ENCODE assay signal across 1 cellular context in the genomic region with DNA sequence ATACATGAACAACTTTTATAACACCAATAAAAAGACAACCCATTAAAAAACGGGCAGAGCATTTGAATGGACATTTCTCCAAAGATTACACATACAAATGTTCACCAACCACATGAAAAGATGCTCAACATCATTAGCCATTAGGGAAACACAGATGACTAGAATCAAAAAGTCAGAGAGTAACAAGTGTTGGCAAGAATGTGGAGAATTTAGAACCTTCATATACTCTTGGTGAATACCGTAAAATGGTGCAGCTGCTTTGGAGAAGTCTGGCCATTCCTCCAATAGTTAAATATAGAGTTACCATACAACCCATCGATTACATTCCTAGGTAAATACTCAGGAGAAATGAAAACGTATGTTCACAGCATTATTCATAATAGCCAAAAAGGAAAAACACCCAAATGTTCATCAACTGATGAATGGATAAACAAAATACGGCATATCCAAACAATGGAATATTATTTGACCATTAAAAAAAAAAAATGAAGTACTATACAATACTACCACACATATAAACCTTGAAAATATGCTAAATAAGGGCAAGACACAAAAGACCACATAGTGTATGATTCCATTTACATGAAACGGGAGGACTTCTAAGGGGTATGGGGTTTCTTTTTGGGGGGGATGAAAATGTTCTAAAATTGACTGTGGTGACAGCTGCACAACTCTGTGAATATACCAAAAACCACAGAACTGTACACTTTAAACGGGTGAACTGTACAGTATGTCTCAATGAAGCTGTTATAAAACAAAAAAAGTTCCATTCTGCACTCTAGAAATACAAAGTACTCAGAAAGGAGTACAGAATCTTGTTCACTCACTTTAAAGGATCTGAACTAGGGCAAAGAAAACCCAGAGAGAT.
TF ChIP-seq lines count a peak whose summit lies in the region.

No MANE protein-coding gene starts in this region.

TF ChIP-seq in GM23338, 12 proteins besides CTCF, POLR2A, EP300 and RAD21 (continued from another document):
- TF ChIP-seq, protein P1, sequence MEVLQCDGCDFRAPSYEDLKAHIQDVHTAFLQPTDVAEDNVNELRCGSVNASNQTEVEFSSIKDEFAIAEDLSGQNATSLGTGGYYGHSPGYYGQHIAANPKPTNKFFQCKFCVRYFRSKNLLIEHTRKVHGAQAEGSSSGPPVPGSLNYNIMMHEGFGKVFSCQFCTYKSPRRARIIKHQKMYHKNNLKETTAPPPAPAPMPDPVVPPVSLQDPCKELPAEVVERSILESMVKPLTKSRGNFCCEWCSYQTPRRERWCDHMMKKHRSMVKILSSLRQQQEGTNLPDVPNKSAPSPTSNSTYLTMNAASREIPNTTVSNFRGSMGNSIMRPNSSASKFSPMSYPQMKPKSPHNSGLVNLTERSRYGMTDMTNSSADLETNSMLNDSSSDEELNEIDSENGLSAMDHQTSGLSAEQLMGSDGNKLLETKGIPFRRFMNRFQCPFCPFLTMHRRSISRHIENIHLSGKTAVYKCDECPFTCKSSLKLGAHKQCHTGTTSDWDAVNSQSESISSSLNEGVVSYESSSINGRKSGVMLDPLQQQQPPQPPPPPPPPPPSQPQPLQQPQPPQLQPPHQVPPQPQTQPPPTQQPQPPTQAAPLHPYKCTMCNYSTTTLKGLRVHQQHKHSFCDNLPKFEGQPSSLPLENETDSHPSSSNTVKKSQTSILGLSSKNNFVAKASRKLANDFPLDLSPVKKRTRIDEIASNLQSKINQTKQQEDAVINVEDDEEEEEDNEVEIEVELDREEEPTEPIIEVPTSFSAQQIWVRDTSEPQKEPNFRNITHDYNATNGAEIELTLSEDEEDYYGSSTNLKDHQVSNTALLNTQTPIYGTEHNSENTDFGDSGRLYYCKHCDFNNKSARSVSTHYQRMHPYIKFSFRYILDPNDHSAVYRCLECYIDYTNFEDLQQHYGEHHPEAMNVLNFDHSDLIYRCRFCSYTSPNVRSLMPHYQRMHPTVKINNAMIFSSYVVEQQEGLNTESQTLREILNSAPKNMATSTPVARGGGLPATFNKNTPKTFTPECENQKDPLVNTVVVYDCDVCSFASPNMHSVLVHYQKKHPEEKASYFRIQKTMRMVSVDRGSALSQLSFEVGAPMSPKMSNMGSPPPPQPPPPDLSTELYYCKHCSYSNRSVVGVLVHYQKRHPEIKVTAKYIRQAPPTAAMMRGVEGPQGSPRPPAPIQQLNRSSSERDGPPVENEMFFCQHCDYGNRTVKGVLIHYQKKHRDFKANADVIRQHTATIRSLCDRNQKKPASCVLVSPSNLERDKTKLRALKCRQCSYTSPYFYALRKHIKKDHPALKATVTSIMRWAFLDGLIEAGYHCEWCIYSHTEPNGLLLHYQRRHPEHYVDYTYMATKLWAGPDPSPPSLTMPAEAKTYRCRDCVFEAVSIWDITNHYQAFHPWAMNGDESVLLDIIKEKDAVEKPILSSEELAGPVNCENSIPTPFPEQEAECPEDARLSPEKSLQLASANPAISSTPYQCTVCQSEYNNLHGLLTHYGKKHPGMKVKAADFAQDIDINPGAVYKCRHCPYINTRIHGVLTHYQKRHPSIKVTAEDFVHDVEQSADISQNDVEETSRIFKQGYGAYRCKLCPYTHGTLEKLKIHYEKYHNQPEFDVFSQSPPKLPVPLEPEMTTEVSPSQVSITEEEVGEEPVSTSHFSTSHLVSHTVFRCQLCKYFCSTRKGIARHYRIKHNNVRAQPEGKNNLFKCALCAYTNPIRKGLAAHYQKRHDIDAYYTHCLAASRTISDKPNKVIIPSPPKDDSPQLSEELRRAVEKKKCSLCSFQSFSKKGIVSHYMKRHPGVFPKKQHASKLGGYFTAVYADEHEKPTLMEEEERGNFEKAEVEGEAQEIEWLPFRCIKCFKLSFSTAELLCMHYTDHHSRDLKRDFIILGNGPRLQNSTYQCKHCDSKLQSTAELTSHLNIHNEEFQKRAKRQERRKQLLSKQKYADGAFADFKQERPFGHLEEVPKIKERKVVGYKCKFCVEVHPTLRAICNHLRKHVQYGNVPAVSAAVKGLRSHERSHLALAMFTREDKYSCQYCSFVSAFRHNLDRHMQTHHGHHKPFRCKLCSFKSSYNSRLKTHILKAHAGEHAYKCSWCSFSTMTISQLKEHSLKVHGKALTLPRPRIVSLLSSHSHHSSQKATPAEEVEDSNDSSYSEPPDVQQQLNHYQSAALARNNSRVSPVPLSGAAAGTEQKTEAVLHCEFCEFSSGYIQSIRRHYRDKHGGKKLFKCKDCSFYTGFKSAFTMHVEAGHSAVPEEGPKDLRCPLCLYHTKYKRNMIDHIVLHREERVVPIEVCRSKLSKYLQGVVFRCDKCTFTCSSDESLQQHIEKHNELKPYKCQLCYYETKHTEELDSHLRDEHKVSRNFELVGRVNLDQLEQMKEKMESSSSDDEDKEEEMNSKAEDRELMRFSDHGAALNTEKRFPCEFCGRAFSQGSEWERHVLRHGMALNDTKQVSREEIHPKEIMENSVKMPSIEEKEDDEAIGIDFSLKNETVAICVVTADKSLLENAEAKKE (CRISPR knock-in tag; IDR thresholded peaks at IDR 0.05) = no peak
- TF ChIP-seq JUNB (IDR thresholded peaks at IDR 0.05; ENCODE audit: unreplicated experiment) (no peak), ZNF114 (CRISPR knock-in tag; IDR thresholded peaks at IDR 0.05) (no peak), EZH2phosphoT487 (IDR thresholded peaks at IDR 0.05; ENCODE audit: unreplicated experiment) (no peak), EZH2 (IDR thresholded peaks at IDR 0.05; ENCODE audit: low read depth, unreplicated experiment) (no peak), NANOG (IDR thresholded peaks at IDR 0.05; ENCODE audit: borderline replicate concordance) (no peak), CREB1 (CRISPR knock-in tag; IDR thresholded peaks at IDR 0.05; ENCODE audit: low read depth) (no peak), POLR2AphosphoS5 (IDR thresholded peaks at IDR 0.05; ENCODE audit: low read depth) (no peak)
- TF ChIP-seq, protein P2, sequence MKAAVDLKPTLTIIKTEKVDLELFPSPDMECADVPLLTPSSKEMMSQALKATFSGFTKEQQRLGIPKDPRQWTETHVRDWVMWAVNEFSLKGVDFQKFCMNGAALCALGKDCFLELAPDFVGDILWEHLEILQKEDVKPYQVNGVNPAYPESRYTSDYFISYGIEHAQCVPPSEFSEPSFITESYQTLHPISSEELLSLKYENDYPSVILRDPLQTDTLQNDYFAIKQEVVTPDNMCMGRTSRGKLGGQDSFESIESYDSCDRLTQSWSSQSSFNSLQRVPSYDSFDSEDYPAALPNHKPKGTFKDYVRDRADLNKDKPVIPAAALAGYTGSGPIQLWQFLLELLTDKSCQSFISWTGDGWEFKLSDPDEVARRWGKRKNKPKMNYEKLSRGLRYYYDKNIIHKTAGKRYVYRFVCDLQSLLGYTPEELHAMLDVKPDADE (IDR thresholded peaks at IDR 0.05) = no peak
- TF ChIP-seq, protein P3, sequence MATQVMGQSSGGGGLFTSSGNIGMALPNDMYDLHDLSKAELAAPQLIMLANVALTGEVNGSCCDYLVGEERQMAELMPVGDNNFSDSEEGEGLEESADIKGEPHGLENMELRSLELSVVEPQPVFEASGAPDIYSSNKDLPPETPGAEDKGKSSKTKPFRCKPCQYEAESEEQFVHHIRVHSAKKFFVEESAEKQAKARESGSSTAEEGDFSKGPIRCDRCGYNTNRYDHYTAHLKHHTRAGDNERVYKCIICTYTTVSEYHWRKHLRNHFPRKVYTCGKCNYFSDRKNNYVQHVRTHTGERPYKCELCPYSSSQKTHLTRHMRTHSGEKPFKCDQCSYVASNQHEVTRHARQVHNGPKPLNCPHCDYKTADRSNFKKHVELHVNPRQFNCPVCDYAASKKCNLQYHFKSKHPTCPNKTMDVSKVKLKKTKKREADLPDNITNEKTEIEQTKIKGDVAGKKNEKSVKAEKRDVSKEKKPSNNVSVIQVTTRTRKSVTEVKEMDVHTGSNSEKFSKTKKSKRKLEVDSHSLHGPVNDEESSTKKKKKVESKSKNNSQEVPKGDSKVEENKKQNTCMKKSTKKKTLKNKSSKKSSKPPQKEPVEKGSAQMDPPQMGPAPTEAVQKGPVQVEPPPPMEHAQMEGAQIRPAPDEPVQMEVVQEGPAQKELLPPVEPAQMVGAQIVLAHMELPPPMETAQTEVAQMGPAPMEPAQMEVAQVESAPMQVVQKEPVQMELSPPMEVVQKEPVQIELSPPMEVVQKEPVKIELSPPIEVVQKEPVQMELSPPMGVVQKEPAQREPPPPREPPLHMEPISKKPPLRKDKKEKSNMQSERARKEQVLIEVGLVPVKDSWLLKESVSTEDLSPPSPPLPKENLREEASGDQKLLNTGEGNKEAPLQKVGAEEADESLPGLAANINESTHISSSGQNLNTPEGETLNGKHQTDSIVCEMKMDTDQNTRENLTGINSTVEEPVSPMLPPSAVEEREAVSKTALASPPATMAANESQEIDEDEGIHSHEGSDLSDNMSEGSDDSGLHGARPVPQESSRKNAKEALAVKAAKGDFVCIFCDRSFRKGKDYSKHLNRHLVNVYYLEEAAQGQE (IDR thresholded peaks at IDR 0.05; ENCODE audit: unreplicated experiment) = no peak
